Comparison of ENCODE assay signal across 8 cellular contexts in the genomic region with DNA sequence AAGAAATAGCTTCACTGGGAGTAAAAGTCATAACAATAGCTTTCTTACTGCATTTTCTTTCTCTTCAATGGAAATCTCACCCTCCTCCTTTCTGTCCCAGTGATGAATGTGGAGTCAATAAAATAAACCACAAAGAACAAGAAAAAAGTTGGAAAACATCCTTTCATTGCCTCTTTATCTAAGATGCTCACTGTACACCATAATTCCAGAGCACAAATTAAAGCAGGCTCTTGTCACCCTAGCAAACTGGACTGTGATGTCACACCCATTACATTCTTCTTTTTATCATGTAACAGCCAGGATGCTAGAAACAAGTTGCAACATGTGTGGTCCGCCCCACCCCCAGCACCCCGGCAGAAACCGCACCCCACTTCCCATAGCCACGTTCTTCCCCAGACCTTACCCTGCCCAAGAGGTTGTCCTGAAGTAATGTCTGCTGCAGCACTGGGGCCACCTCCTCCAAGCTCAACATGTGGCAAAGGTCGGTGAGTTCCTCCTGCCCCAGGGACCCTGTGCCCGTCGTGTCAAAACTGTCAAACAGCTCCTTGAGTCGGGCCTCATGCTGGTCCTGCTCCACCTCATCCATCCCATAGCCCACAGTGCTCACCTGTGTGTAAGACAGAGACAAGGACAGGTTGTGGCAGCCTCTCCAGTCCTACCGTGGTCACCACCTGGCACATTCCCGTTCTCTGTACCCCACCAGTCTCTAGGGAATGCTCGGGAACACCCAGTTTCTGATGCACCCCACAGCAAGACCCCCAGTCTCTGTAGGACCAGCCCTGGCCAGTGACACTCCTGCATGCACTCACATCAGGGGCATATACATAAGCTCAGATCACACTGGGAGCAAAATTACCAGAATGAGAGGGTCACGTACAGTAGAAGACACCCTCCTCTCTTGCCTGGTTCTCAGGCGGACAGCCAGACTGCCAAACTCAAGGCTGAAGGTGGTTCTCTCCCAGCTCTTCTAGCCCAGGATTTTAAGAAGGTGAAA. TPM values are rescaled to one million over a fixed set of nuclear protein-coding genes. Genes with fewer than 3 reads are reported as not detected.
DNase-seq lines count a peak whose midpoint lies in the region; ATAC-seq and TF ChIP-seq lines count a peak whose summit lies in the region.

No MANE protein-coding gene starts in this region.

- DNase-seq in PC-3 (no peak), posterior vena cava (ENCODE audit: low spot score) (peak; percentile 87), endothelial cell (ENCODE audit: low spot score) (no peak), retina (no peak)
- DNase-seq in activated naive CD8-positive, alpha-beta T cell treated with anti-CD3 and anti-CD28 coated beads for 36 hours, result peak; percentile 53

- no TSS peak for BruUV-seq in PC-3 (replicated peaks; lab: Mats Ljungman, UMichigan)

- H3K9me2 ChIP-seq in PC-3 (replicated peaks; ENCODE audit: low read length), result no peaks in the 10 kb centered on the region

- H3K4me1 Mint-ChIP-seq in activated naive CD8-positive, alpha-beta T cell treated with anti-CD3 and anti-CD28 coated beads for 36 hours, result peaks cover 81% of the 10 kb centered on the region
- H3K4me1 Mint-ChIP-seq in endothelial cell (ENCODE audit: unreplicated experiment), result no peaks in the 10 kb centered on the region

- H3K4me3 Mint-ChIP-seq in activated naive CD8-positive, alpha-beta T cell treated with anti-CD3 and anti-CD28 coated beads for 36 hours, result peak overlapping the region; percentile 74
- H3K4me3 Mint-ChIP-seq in endothelial cell (ENCODE audit: unreplicated experiment), result no peak overlapping the region

- H3K27ac ChIP-seq in PC-3 (ENCODE audit: low read length), result peak overlapping the region; percentile 9; the same call in 1 of the 2 replicates

- no peaks in the 10 kb centered on the region; the same call in 1 of the 2 replicates for H3K36me3 ChIP-seq in PC-3 (ENCODE audit: low read depth, low read length)

- POLR2A ChIA-PET in PC-3 (lab: Charles Lee; ENCODE audit: unreplicated experiment), result interaction anchor here (0.6 to 0.7 kb wide), 3 partner anchors 19 to 39 kb away, joined by 3 to 7 read pairs (median 3); no protein-coding TSS in a partner anchor

- H3K36me3 Mint-ChIP-seq in activated naive CD8-positive, alpha-beta T cell treated with anti-CD3 and anti-CD28 coated beads for 36 hours, result peaks cover 48% of the 10 kb centered on the region
- H3K36me3 Mint-ChIP-seq in endothelial cell (ENCODE audit: low read depth, unreplicated experiment), result peaks cover 13% of the 10 kb centered on the region

- H3K4me2 ChIP-seq in PC-3 (ENCODE audit: low read length), result no peak overlapping the region

- H3K9me3 Mint-ChIP-seq in activated naive CD8-positive, alpha-beta T cell treated with anti-CD3 and anti-CD28 coated beads for 36 hours, result peaks cover 5% of the 10 kb centered on the region
- no peaks in the 10 kb centered on the region for H3K9me3 Mint-ChIP-seq in endothelial cell (ENCODE audit: unreplicated experiment)

- intact Hi-C loops in PC-3 (cut with micrococcal nuclease) (loop anchor here (1.0 to 2.0 kb wide), 3 partner anchors 21 to 39 kb away; no protein-coding TSS in a partner anchor), posterior vena cava (cut with DNase I) (no loop called here)

- peaks cover 60% of the 10 kb centered on the region for H3K79me2 ChIP-seq in PC-3 (ENCODE audit: low read length)

- no peaks in the 10 kb centered on the region for H3K27me3 Mint-ChIP-seq in activated naive CD8-positive, alpha-beta T cell treated with anti-CD3 and anti-CD28 coated beads for 36 hours
- peaks cover 1% of the 10 kb centered on the region for H3K27me3 Mint-ChIP-seq in endothelial cell (ENCODE audit: unreplicated experiment)

- H2AFZ ChIP-seq in PC-3 (ENCODE audit: low read length), result no peak overlapping the region

- H3K9ac ChIP-seq in PC-3 (ENCODE audit: low read length), result no peak overlapping the region

- H3K27me3 ChIP-seq in PC-3 (ENCODE audit: low read length), result no peaks in the 10 kb centered on the region

- H4K20me1 ChIP-seq in PC-3 (ENCODE audit: low read length), result 0 out of 2 replicates have a peak, but pooled peaks cover 8% of the 10 kb centered on the region

- no peaks in the 10 kb centered on the region for H3K9me3 ChIP-seq in PC-3 (ENCODE audit: low read length)

- no peaks in the 10 kb centered on the region for H3F3A ChIP-seq in PC-3 (ENCODE audit: low read length, unreplicated experiment)

- H3K27ac Mint-ChIP-seq in activated naive CD8-positive, alpha-beta T cell treated with anti-CD3 and anti-CD28 coated beads for 36 hours, result peak overlapping the region; percentile 91
- no peak overlapping the region for H3K27ac Mint-ChIP-seq in endothelial cell (ENCODE audit: unreplicated experiment)

- no peak overlapping the region for H3K4me3 ChIP-seq in PC-3 (ENCODE audit: low read length)

- peak; percentile 41 for ATAC-seq in GM18867 (IDR thresholded peaks at IDR 0.05; ENCODE audit: unreplicated experiment)
- ATAC-seq in PC-3, result peak; percentile 45
- ATAC-seq in HG03175 (IDR thresholded peaks at IDR 0.05; ENCODE audit: unreplicated experiment), result no peak
- no peak for ATAC-seq in HG03159 (IDR thresholded peaks at IDR 0.05; ENCODE audit: unreplicated experiment)

- no peak for TF ChIP-seq CTCF in PC-3 (conservative IDR thresholded peaks at IDR 0.05; ENCODE audit: low read depth, low read length)
- TF ChIP-seq CTCF in endothelial cell (IDR thresholded peaks at IDR 0.05; ENCODE audit: unreplicated experiment), result no peak

- H3K4me1 ChIP-seq in PC-3 (ENCODE audit: insufficient read depth, low read length), result peaks cover 20% of the 10 kb centered on the region

- CTCF ChIA-PET in PC-3 (lab: Charles Lee), result no interaction called here

RNA-seq across cellular contexts. Expression of gene NIN, which starts 9.2 kb away (rescaled TPM):
- 34.3 and 40.1 TPM in 2 replicates for total RNA-seq in PC-3 (2014; rRNA removed)
- total RNA-seq in activated naive CD8-positive, alpha-beta T cell treated with anti-CD3 and anti-CD28 coated beads for 36 hours, result 10 to 100 TPM; 66.6 to 67.9 TPM
- total RNA-seq in posterior vena cava, result 10 to 100 TPM; 34.9 to 45.9 TPM
- 50.0 TPM for total RNA-seq in endothelial cell (ENCODE audit: unreplicated experiment)

RNA-seq across cellular contexts. Expression of gene ABHD12B, which starts 50.1 kb away (rescaled TPM):
- total RNA-seq in PC-3 (2014; rRNA removed) (not detected in 2 replicates), posterior vena cava (not detected), endothelial cell (ENCODE audit: unreplicated experiment) (2.7 TPM)
- not detected for total RNA-seq in activated naive CD8-positive, alpha-beta T cell treated with anti-CD3 and anti-CD28 coated beads for 36 hours

Comparison
In these comparisons a context has a peak if more than half of its experiments do, and no peak if none do; other contexts are left out.
1. ATAC-seq: peak in GM18867 (single experiment) and PC-3 (single experiment); none in HG03175 (single experiment) and HG03159 (single experiment).
2. DNase-seq: peak in activated naive CD8-positive, alpha-beta T cell treated with anti-CD3 and anti-CD28 coated beads for 36 hours (single experiment) and posterior vena cava (single experiment); none in PC-3 (single experiment), endothelial cell (single experiment) and retina (single experiment).